16 cellular contexts compared by ENCODE assay signal in the genomic region with DNA sequence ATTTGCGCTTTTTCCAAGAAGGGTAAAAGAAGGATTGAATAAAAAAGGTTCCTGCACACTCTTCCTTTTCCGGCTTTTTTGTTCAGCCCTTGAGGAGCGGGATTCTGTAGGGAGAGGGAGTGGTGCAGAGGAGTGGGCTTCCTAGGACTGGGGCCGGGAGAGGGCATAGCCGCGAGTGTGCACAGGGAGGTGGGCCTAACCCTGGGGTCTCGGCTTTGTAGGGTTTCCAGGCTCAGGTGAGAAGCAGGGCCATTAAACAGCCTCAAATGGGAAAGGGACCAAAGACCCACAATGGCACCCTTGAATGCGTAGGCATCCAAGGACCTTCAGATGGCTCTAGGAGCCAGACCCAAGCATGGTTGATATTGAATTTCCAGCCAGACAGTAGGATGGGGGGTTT. TPM values are rescaled to one million over a fixed set of nuclear protein-coding genes. Genes with fewer than 3 reads are reported as not detected.
"Had no signal": no experiment of that assay in that cellular context is flagged by ENCODE, and none has a peak within 500 bp of the region (broad histone marks: within the 10 kb centered on the region; RNA-seq: fewer than 3 reads in every experiment).

No MANE protein-coding gene starts in this region.

- H3K9me3 ChIP-seq: breast epithelium, Peyer's patch, SJCRH30, SK-N-SH had no signal

- H3K27ac ChIP-seq: breast epithelium, Peyer's patch, RWPE1, SJCRH30, VCaP had no signal

- H3K9ac ChIP-seq: SK-N-SH had no signal

- H3K9me3 Mint-ChIP-seq: activated CD4-positive, alpha-beta memory T cell treated with anti-CD3 and anti-CD28 coated beads for 36 hours; activated CD4-positive, alpha-beta T cell treated with anti-CD3 and anti-CD28 coated beads, Interleukin-2, amount 10 ng/mL, durations not matched to agents 7 days and 5 days; activated naive CD8-positive, alpha-beta T cell treated with anti-CD3 and anti-CD28 coated beads, Interleukin-2, amount 10 ng/mL, durations not matched to agents 7 days and 5 days; activated T-cell treated with anti-CD3 and anti-CD28 coated beads, Interleukin-2, amount 50 U/mL, for 72 hours had no signal

- H3K4me3 Mint-ChIP-seq: activated CD4-positive, alpha-beta memory T cell treated with anti-CD3 and anti-CD28 coated beads for 36 hours; activated CD4-positive, alpha-beta T cell treated with anti-CD3 and anti-CD28 coated beads, Interleukin-2, amount 10 ng/mL, durations not matched to agents 7 days and 5 days; activated naive CD8-positive, alpha-beta T cell treated with anti-CD3 and anti-CD28 coated beads, Interleukin-2, amount 10 ng/mL, durations not matched to agents 7 days and 5 days; activated T-cell treated with anti-CD3 and anti-CD28 coated beads, Interleukin-2, amount 50 U/mL, for 72 hours had no signal

- DNase-seq: activated CD4-positive, alpha-beta memory T cell treated with anti-CD3 and anti-CD28 coated beads for 36 hours; activated CD4-positive, alpha-beta T cell treated with anti-CD3 and anti-CD28 coated beads, Interleukin-2, amount 10 ng/mL, durations not matched to agents 7 days and 5 days; activated CD4-positive, CD25-positive, alpha-beta regulatory T cell; activated CD8-positive, alpha-beta memory T cell treated with anti-CD3 and anti-CD28 coated beads, Interleukin-2, amount 50 U/mL, for 4 hours; activated naive CD4-positive, alpha-beta T cell treated with anti-CD3 and anti-CD28 coated beads, Interleukin-2, amount 50 U/mL, for 16 hours; activated naive CD8-positive, alpha-beta T cell treated with anti-CD3 and anti-CD28 coated beads, Interleukin-2, amount 10 ng/mL, durations not matched to agents 7 days and 5 days; activated T-cell treated with anti-CD3 and anti-CD28 coated beads, Interleukin-2, amount 50 U/mL, for 72 hours; aorta; Right ventricle myocardium superior; T-helper 1 cell had no signal

- H3K36me3 ChIP-seq: breast epithelium, Peyer's patch, SJCRH30 had no signal

- H3K27me3 ChIP-seq: breast epithelium, Peyer's patch, SJCRH30 had no signal

- H3K4me3 ChIP-seq: breast epithelium, Peyer's patch, SJCRH30 had no signal

- H3K36me3 Mint-ChIP-seq: activated CD4-positive, alpha-beta memory T cell treated with anti-CD3 and anti-CD28 coated beads for 36 hours; activated naive CD8-positive, alpha-beta T cell treated with anti-CD3 and anti-CD28 coated beads, Interleukin-2, amount 10 ng/mL, durations not matched to agents 7 days and 5 days had no signal

- H3K4me2 ChIP-seq: SK-N-SH had no signal

- H3K9me2 ChIP-seq: SK-N-SH had no signal

- ATAC-seq: activated T-cell treated with anti-CD3 and anti-CD28 coated beads, Interleukin-2, amount 50 U/mL, for 72 hours had no signal

- H3K27ac Mint-ChIP-seq: activated CD4-positive, alpha-beta memory T cell treated with anti-CD3 and anti-CD28 coated beads for 36 hours; activated CD4-positive, alpha-beta T cell treated with anti-CD3 and anti-CD28 coated beads, Interleukin-2, amount 10 ng/mL, durations not matched to agents 7 days and 5 days; activated naive CD8-positive, alpha-beta T cell treated with anti-CD3 and anti-CD28 coated beads, Interleukin-2, amount 10 ng/mL, durations not matched to agents 7 days and 5 days; activated T-cell treated with anti-CD3 and anti-CD28 coated beads, Interleukin-2, amount 50 U/mL, for 72 hours had no signal

RNA-seq across cellular contexts. Expression of gene RAB6B, which starts 35.4 kb away (rescaled TPM):
- total RNA-seq: activated CD4-positive, alpha-beta T cell treated with anti-CD3 and anti-CD28 coated beads, Interleukin-2, amount 10 ng/mL, durations not matched to agents 7 days and 5 days had no signal
